ENCODE assay signal across 11 cellular contexts in the genomic region with DNA sequence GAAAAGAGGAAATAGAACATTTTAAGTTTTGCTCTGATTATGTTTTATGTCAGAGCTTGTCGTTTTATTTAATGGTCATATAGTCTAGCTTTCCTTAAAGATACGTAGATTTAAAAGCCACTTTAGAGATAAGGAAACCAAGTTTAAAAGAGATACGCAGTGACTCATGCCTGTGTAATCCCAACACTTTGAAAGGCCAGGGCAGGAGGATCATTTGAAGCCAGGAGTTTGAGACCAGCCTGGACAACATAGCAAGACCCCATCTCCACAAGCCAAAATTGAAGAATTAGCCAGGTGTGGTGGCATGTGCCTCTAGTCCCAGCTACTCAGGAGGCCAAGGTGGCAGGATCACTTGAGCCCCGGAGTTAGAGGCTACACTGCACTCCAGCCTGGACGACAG. TPM values are rescaled to one million over a fixed set of nuclear protein-coding genes. Genes with fewer than 3 reads are reported as not detected.
DNase-seq lines count a peak whose midpoint lies in the region; ATAC-seq and TF ChIP-seq lines count a peak whose summit lies in the region.
"Had no signal": no experiment of that assay in that cellular context is flagged by ENCODE, and none has a peak within 500 bp of the region (broad histone marks: within the 10 kb centered on the region; RNA-seq: fewer than 3 reads in every experiment).

No MANE protein-coding gene starts in this region.

- no peaks in the 10 kb centered on the region for H3K27me3 Mint-ChIP-seq in natural killer cell (ENCODE audit: low read depth in 2 of 2)
- H3K27me3 Mint-ChIP-seq in natural killer cell treated with Interleukin-12 subunit alpha and Interleukin-12 subunit beta and Interleukin-15 and Interleukin-18, amount 100 ng/mL, for 72 hours, result peaks cover 0 to 7% of the 10 kb centered on the region in 2 donors
- H3K27me3 Mint-ChIP-seq in activated naive CD8-positive, alpha-beta T cell treated with anti-CD3 and anti-CD28 coated beads, Interleukin-2, amount 50 U/mL, for 24 hours, result no peaks in the 10 kb centered on the region

- no peak for ATAC-seq in natural killer cell
- no peak for ATAC-seq in natural killer cell treated with Interleukin-12 subunit alpha and Interleukin-12 subunit beta and Interleukin-15 and Interleukin-18, amount 100 ng/mL, for 72 hours
- ATAC-seq in activated naive CD8-positive, alpha-beta T cell treated with anti-CD3 and anti-CD28 coated beads, Interleukin-2, amount 50 U/mL, for 24 hours, result no peak

- no peak overlapping the region for H3K4me3 ChIP-seq in right atrium auricular region
- H3K4me3 ChIP-seq in tibial artery, result no peak overlapping the region

- no peaks in the 10 kb centered on the region for H3K27me3 ChIP-seq in right atrium auricular region
- no peaks in the 10 kb centered on the region for H3K27me3 ChIP-seq in tibial artery

- no peaks in the 10 kb centered on the region for H3K9me3 ChIP-seq in right atrium auricular region
- H3K9me3 ChIP-seq in tibial artery, result no peaks in the 10 kb centered on the region
- H3K9me3 ChIP-seq: neutrophil had no signal

- intact Hi-C loops in natural killer cell (cut with micrococcal nuclease), result no loop called here
- intact Hi-C loops in tibial artery (cut with DNase I; ENCODE audit: low total_unique reads), result no loop called here

- peak overlapping the region; percentile 73 to 79 for H3K27ac ChIP-seq in right atrium auricular region
- peak overlapping the region; percentile 61 to 69 for H3K27ac ChIP-seq in tibial artery
- H3K27ac ChIP-seq: C4-2B, neutrophil had no signal

- H3K36me3 Mint-ChIP-seq in natural killer cell, result peaks cover 6% of the 10 kb centered on the region
- H3K36me3 Mint-ChIP-seq in natural killer cell treated with Interleukin-12 subunit alpha and Interleukin-12 subunit beta and Interleukin-15 and Interleukin-18, amount 100 ng/mL, for 72 hours, result no peaks in the 10 kb centered on the region
- H3K36me3 Mint-ChIP-seq in activated naive CD8-positive, alpha-beta T cell treated with anti-CD3 and anti-CD28 coated beads, Interleukin-2, amount 50 U/mL, for 24 hours (ENCODE audit: low read depth), result peaks cover 15% of the 10 kb centered on the region

- peaks cover 20 to 25% of the 10 kb centered on the region in 2 donors for H3K4me1 Mint-ChIP-seq in natural killer cell
- H3K4me1 Mint-ChIP-seq in natural killer cell treated with Interleukin-12 subunit alpha and Interleukin-12 subunit beta and Interleukin-15 and Interleukin-18, amount 100 ng/mL, for 72 hours (ENCODE audit: low read depth in 2 of 2), result peaks cover 17 to 35% of the 10 kb centered on the region in 2 donors
- H3K4me1 Mint-ChIP-seq in activated naive CD8-positive, alpha-beta T cell treated with anti-CD3 and anti-CD28 coated beads, Interleukin-2, amount 50 U/mL, for 24 hours, result peaks cover 36% of the 10 kb centered on the region

- H3K36me3 ChIP-seq in right atrium auricular region, result peaks cover 3% of the 10 kb centered on the region
- H3K36me3 ChIP-seq in tibial artery, result peaks cover 0 to 12% (median 0%) of the 10 kb centered on the region in 3 donors

- H3K27ac Mint-ChIP-seq in natural killer cell, result peak overlapping the region; percentile 67 to 83
- H3K27ac Mint-ChIP-seq in natural killer cell treated with Interleukin-12 subunit alpha and Interleukin-12 subunit beta and Interleukin-15 and Interleukin-18, amount 100 ng/mL, for 72 hours, result peak overlapping the region in 1 of 2 donors; percentile 31
- H3K27ac Mint-ChIP-seq in activated naive CD8-positive, alpha-beta T cell treated with anti-CD3 and anti-CD28 coated beads, Interleukin-2, amount 50 U/mL, for 24 hours, result peak overlapping the region; percentile 83

- no peak for DNase-seq in natural killer cell
- DNase-seq in natural killer cell treated with Interleukin-12 subunit alpha and Interleukin-12 subunit beta and Interleukin-15 and Interleukin-18, amount 100 ng/mL, for 72 hours (ENCODE audit: low spot score), result no peak
- no peak for DNase-seq in activated naive CD8-positive, alpha-beta T cell treated with anti-CD3 and anti-CD28 coated beads, Interleukin-2, amount 50 U/mL, for 24 hours
- no peak for DNase-seq in right atrium auricular region (ENCODE audit: low spot score)
- DNase-seq in tibial artery, result no peak
- no peak for DNase-seq in NCI-H2171 treated with DMSO at 0.1 percent for 48 hours (lab: John Stamatoyannopoulos, UW)
- DNase-seq in AG08396 (ENCODE audit: low spot score), result no peak
- DNase-seq in NCI-H524 (lab: John Stamatoyannopoulos, UW), result no peak
- DNase-seq: KG1 had no signal

- no peak for TF ChIP-seq CTCF in natural killer cell (IDR thresholded peaks at IDR 0.05)
- TF ChIP-seq CTCF in right atrium auricular region (IDR thresholded peaks at IDR 0.05), result no peak
- no peak for TF ChIP-seq CTCF in tibial artery (IDR thresholded peaks at IDR 0.05)

- H3K9me3 Mint-ChIP-seq in natural killer cell, result no peaks in the 10 kb centered on the region
- no peaks in the 10 kb centered on the region for H3K9me3 Mint-ChIP-seq in natural killer cell treated with Interleukin-12 subunit alpha and Interleukin-12 subunit beta and Interleukin-15 and Interleukin-18, amount 100 ng/mL, for 72 hours
- H3K9me3 Mint-ChIP-seq in activated naive CD8-positive, alpha-beta T cell treated with anti-CD3 and anti-CD28 coated beads, Interleukin-2, amount 50 U/mL, for 24 hours, result no peaks in the 10 kb centered on the region

- peaks cover 0 to 28% of the 10 kb centered on the region in 2 donors for H3K4me1 ChIP-seq in right atrium auricular region
- peaks cover 0 to 32% (median 14%) of the 10 kb centered on the region in 4 donors for H3K4me1 ChIP-seq in tibial artery

- no peak overlapping the region for H3K4me3 Mint-ChIP-seq in natural killer cell
- H3K4me3 Mint-ChIP-seq in natural killer cell treated with Interleukin-12 subunit alpha and Interleukin-12 subunit beta and Interleukin-15 and Interleukin-18, amount 100 ng/mL, for 72 hours, result no peak overlapping the region
- H3K4me3 Mint-ChIP-seq in activated naive CD8-positive, alpha-beta T cell treated with anti-CD3 and anti-CD28 coated beads, Interleukin-2, amount 50 U/mL, for 24 hours, result peak overlapping the region; percentile 1

RNA-seq across cellular contexts. Expression of gene MAPK1IP1L, which starts 19.6 kb away (rescaled TPM):
- 100 to 1,000 TPM; 119 to 140 (median 127) TPM for total RNA-seq in natural killer cell
- total RNA-seq in natural killer cell treated with Interleukin-12 subunit alpha and Interleukin-12 subunit beta and Interleukin-15 and Interleukin-18, amount 100 ng/mL, for 72 hours, result 100 to 1,000 TPM in 1 of 2 donors, 10 to 100 TPM in 1; 99.7 to 119 TPM
- total RNA-seq in right atrium auricular region, result 100 to 1,000 TPM in 1 of 2 donors, 10 to 100 TPM in 1; 81.2 to 111 TPM

RNA-seq across cellular contexts. Expression of gene SOCS4, which starts 44.0 kb away (rescaled TPM):
- total RNA-seq in natural killer cell, result 10 to 100 TPM; 17.6 to 21.9 (median 21.9) TPM
- total RNA-seq in natural killer cell treated with Interleukin-12 subunit alpha and Interleukin-12 subunit beta and Interleukin-15 and Interleukin-18, amount 100 ng/mL, for 72 hours, result 10 to 100 TPM; 36.5 to 50.9 TPM
- 10 to 100 TPM; 13.1 to 13.6 TPM for total RNA-seq in right atrium auricular region

RNA-seq across cellular contexts. Expression of gene WDHD1, which starts 44.2 kb away (rescaled TPM):
- total RNA-seq in natural killer cell (1 to 10 TPM; 4.5 to 5.4 (median 5.3) TPM), right atrium auricular region (under 1 TPM; 0.59 to 0.94 TPM)
- 10 to 100 TPM; 33.6 to 51.3 TPM for total RNA-seq in natural killer cell treated with Interleukin-12 subunit alpha and Interleukin-12 subunit beta and Interleukin-15 and Interleukin-18, amount 100 ng/mL, for 72 hours

RNA-seq across cellular contexts. Expression of gene LGALS3, which starts 58.0 kb away (rescaled TPM):
- 10 to 100 TPM; 10.8 to 35.7 (median 17.1) TPM for total RNA-seq in natural killer cell
- total RNA-seq in natural killer cell treated with Interleukin-12 subunit alpha and Interleukin-12 subunit beta and Interleukin-15 and Interleukin-18, amount 100 ng/mL, for 72 hours, result 100 to 1,000 TPM; 161 to 224 TPM
- total RNA-seq in right atrium auricular region, result 100 to 1,000 TPM; 178 to 184 TPM

Comparison
In these comparisons a context has a peak if more than half of its experiments do, and no peak if none do; other contexts are left out.
1. RNA of gene WDHD1, which starts 44.2 kb away (total RNA-seq): 33.6 to 51.3 TPM in natural killer cell treated with Interleukin-12 subunit alpha and Interleukin-12 subunit beta and Interleukin-15 and Interleukin-18, amount 100 ng/mL, for 72 hours; 4.5 to 5.4 TPM in natural killer cell and 0.59 to 0.94 TPM in right atrium auricular region; every median in the first group is over 4 times any median in the second.